11 cellular contexts compared by ENCODE assay signal in the genomic region with DNA sequence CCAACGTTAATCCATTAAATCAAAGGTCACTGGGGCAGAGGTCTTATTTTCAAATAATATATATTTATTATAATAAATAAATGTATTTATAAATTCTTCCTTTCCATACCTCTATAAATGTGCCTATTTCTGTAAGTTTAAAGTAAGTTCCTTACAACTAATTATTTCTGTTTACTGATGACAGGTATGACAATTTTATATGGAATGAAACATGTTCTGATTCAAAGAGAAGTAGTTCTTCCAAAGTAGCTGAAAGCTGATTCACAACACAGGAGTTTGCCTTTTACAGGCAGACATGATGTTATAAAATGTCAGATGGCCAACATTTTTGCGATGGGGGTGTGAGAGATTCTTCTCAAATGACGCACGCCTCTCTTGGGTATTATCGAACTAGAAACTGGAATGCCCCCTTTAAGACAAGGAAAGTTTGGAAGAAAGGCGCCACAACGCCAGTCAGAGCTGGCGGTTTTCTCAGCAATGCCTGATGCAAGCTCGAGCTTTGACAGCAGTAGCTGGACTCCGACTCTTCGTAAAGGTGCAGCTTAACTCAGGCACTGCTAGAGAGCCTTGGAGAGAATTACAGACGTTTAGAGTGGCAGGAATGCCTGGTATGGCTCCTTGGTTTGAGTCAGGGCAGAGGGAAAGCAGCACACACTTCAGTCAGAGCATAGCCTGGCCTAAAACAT.
DNase-seq lines count a peak whose midpoint lies in the region; ATAC-seq, FAIRE-seq and TF ChIP-seq lines count a peak whose summit lies in the region.
"Had no signal": no experiment of that assay in that cellular context is flagged by ENCODE, and none has a peak within 500 bp of the region (broad histone marks: within the 10 kb centered on the region; RNA-seq: fewer than 3 reads in every experiment).

No MANE protein-coding gene starts in this region.

- no TSS peak for BruUV-seq in MCF 10A (replicated peaks; lab: Mats Ljungman, UMichigan)

- CTCF ChIA-PET in MCF 10A (lab: Yijun Ruan, JAX) = interaction anchor here (0.6 to 0.9 kb wide), 2 partner anchors 15 to 593 kb away, joined by 3 to 5 read pairs; no protein-coding TSS in a partner anchor

- H3K9me3 ChIP-seq in pancreas = no peaks in the 10 kb centered on the region

- no peaks in the 10 kb centered on the region for H3K9me3 Mint-ChIP-seq in activated naive CD8-positive, alpha-beta T cell treated with anti-CD3 and anti-CD28 coated beads, Interleukin-2, amount 50 U/mL, for 24 hours
- no peaks in the 10 kb centered on the region for H3K9me3 Mint-ChIP-seq in MCF 10A (ENCODE audit: unreplicated experiment)
- H3K9me3 Mint-ChIP-seq: activated CD4-positive, alpha-beta memory T cell treated with anti-CD3 and anti-CD28 coated beads for 36 hours; CD4-positive, alpha-beta T cell; naive thymus-derived CD8-positive, alpha-beta T cell had no signal

- no peak overlapping the region for H3K27ac Mint-ChIP-seq in activated naive CD8-positive, alpha-beta T cell treated with anti-CD3 and anti-CD28 coated beads, Interleukin-2, amount 50 U/mL, for 24 hours
- H3K27ac Mint-ChIP-seq in MCF 10A (ENCODE audit: low read depth, unreplicated experiment) = no peak overlapping the region
- H3K27ac Mint-ChIP-seq: activated CD4-positive, alpha-beta memory T cell treated with anti-CD3 and anti-CD28 coated beads for 36 hours; CD4-positive, alpha-beta T cell had no signal

- intact Hi-C loops in pancreas (cut with DNase I) (no loop called here), MCF 10A (cut with micrococcal nuclease) (no loop called here)

- ATAC-seq in pancreas = peak in 1 of 4 donors; percentile 43
- ATAC-seq in GM18868 (IDR thresholded peaks at IDR 0.05; ENCODE audit: unreplicated experiment) = no peak
- ATAC-seq in activated naive CD8-positive, alpha-beta T cell treated with anti-CD3 and anti-CD28 coated beads, Interleukin-2, amount 50 U/mL, for 24 hours = no peak
- ATAC-seq: naive thymus-derived CD8-positive, alpha-beta T cell had no signal

- no peak overlapping the region for H3K27ac ChIP-seq in pancreas

- FAIRE-seq in pancreas (lab: Jason Lieb, UNC) = peak; percentile 61

- TF ChIP-seq CTCF in AG09319 (IDR thresholded peaks at IDR 0.05; ENCODE audit: low read depth, low read length) = no peak
- TF ChIP-seq CTCF in pancreas (IDR thresholded peaks at IDR 0.05) = no peak
- TF ChIP-seq CTCF in MCF 10A (IDR thresholded peaks at IDR 0.05; ENCODE audit: unreplicated experiment) = no peak

- POLR2A ChIA-PET in MCF 10A (lab: Yijun Ruan, JAX) = interaction anchor here (0.6 kb wide), 1 partner anchor 26 kb away, joined by 4 read pairs; no protein-coding TSS in a partner anchor

- no peaks in the 10 kb centered on the region for H3K27me3 ChIP-seq in pancreas

- WGBS in pancreas, 2 donors = 89 to 92% methylated on average over 12 of the region's 12 CpGs

- no peaks in the 10 kb centered on the region for H3K36me3 ChIP-seq in pancreas

- no peaks in the 10 kb centered on the region for H3K27me3 Mint-ChIP-seq in activated naive CD8-positive, alpha-beta T cell treated with anti-CD3 and anti-CD28 coated beads, Interleukin-2, amount 50 U/mL, for 24 hours
- H3K27me3 Mint-ChIP-seq in MCF 10A (ENCODE audit: insufficient read depth, unreplicated experiment) = no peaks in the 10 kb centered on the region
- H3K27me3 Mint-ChIP-seq: activated CD4-positive, alpha-beta memory T cell treated with anti-CD3 and anti-CD28 coated beads for 36 hours; CD4-positive, alpha-beta T cell; naive thymus-derived CD8-positive, alpha-beta T cell had no signal

- no peak overlapping the region for H3K4me3 ChIP-seq in pancreas

- peaks cover 6% of the 10 kb centered on the region for H3K36me3 Mint-ChIP-seq in activated naive CD8-positive, alpha-beta T cell treated with anti-CD3 and anti-CD28 coated beads, Interleukin-2, amount 50 U/mL, for 24 hours (ENCODE audit: low read depth)
- H3K36me3 Mint-ChIP-seq in MCF 10A (ENCODE audit: insufficient read depth, unreplicated experiment) = no peaks in the 10 kb centered on the region
- H3K36me3 Mint-ChIP-seq: activated CD4-positive, alpha-beta memory T cell treated with anti-CD3 and anti-CD28 coated beads for 36 hours had no signal

- H3K4me1 ChIP-seq in pancreas = no peaks in the 10 kb centered on the region

- DNase-seq in AG09319 (ENCODE audit: extremely low read depth, low read depth) (peak; percentile 43), NCI-H69 (lab: John Stamatoyannopoulos, UW) (peak; percentile 8), fibroblast of peridontal ligament (ENCODE audit: extremely low read depth) (peak; percentile 90), pancreas (no peak), MCF 10A (ENCODE audit: unreplicated experiment) (no peak)
- DNase-seq in activated naive CD4-positive, alpha-beta T cell (lab: John Stamatoyannopoulos, UW) = no peak
- no peak for DNase-seq in activated naive CD8-positive, alpha-beta T cell treated with anti-CD3 and anti-CD28 coated beads, Interleukin-2, amount 50 U/mL, for 24 hours
- DNase-seq: activated CD4-positive, alpha-beta memory T cell treated with anti-CD3 and anti-CD28 coated beads for 36 hours; CD4-positive, alpha-beta T cell; naive thymus-derived CD8-positive, alpha-beta T cell had no signal

- no peak overlapping the region for H3K4me3 Mint-ChIP-seq in activated naive CD8-positive, alpha-beta T cell treated with anti-CD3 and anti-CD28 coated beads, Interleukin-2, amount 50 U/mL, for 24 hours
- no peak overlapping the region for H3K4me3 Mint-ChIP-seq in MCF 10A (ENCODE audit: unreplicated experiment)
- H3K4me3 Mint-ChIP-seq: activated CD4-positive, alpha-beta memory T cell treated with anti-CD3 and anti-CD28 coated beads for 36 hours; CD4-positive, alpha-beta T cell; naive thymus-derived CD8-positive, alpha-beta T cell had no signal

- no peaks in the 10 kb centered on the region for H3K4me1 Mint-ChIP-seq in activated naive CD8-positive, alpha-beta T cell treated with anti-CD3 and anti-CD28 coated beads, Interleukin-2, amount 50 U/mL, for 24 hours
- H3K4me1 Mint-ChIP-seq in MCF 10A (ENCODE audit: insufficient read depth, unreplicated experiment) = peaks cover 5% of the 10 kb centered on the region

Comparison
In these comparisons a context has a peak if more than half of its experiments do, and no peak if none do; other contexts are left out.
1. DNase-seq: peak in AG09319 (single experiment), NCI-H69 (single experiment) and fibroblast of peridontal ligament (single experiment); none in pancreas (0 of 6), activated naive CD4-positive, alpha-beta T cell (0 of 4), activated naive CD8-positive, alpha-beta T cell treated with anti-CD3 and anti-CD28 coated beads, Interleukin-2, amount 50 U/mL, for 24 hours (single experiment) and MCF 10A (single experiment).